In the genomic region with DNA sequence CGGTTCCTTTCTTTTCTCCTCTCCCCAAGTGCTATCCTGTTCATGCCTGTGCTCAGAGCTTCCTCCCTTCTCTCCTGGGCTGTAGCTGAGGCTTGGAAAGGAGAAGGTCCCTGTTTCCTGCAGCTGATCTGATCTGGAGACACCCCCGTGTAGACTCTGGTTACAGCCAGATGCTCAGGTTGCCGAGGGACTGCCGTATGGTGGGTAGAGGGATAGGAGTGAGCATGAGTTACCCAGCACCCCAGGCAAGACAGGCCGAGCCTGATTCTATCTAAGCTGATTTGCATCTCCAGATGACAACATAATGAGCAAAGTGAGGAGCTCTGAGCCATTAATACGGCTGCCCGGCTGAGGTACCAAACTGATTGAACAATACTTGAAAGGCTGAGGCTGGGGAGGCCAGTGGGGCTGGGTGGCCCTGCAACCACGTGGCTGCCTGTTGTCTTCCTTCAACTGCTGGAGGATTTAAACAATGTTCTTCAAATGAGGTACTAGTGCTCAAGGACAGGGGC, we compare ENCODE assay signal across 11 cellular contexts.
DNase-seq lines count a peak whose midpoint lies in the region; ATAC-seq and TF ChIP-seq lines count a peak whose summit lies in the region.
"Had no signal": no experiment of that assay in that cellular context is flagged by ENCODE, and none has a peak within 500 bp of the region (broad histone marks: within the 10 kb centered on the region; RNA-seq: fewer than 3 reads in every experiment).

No MANE protein-coding gene starts in this region.

- H3K36me3 ChIP-seq in spleen (peaks cover 0 to 100% (median 64%) of the 10 kb centered on the region in 6 donors), testis (ENCODE audit: low read depth, missing control alignments) (no peaks in the 10 kb centered on the region)

- H3K27ac ChIP-seq in foreskin keratinocyte (no peak overlapping the region), spleen (peak overlapping the region in 4 of 8 donors; percentile 38 to 53 (median 46)), testis (peak overlapping the region in 1 of 2 donors; percentile 8)

- ATAC-seq in SK-N-SH treated with all-trans-retinoic acid at 6 μM for 48 hours (peak; percentile 9; the same call in 2 of the 3 replicates), foreskin keratinocyte (peak; percentile 40)
- ATAC-seq: left colon had no signal

- TF ChIP-seq CTCF in foreskin keratinocyte (conservative IDR thresholded peaks at IDR 0.05) (no peak), spleen (IDR thresholded peaks at IDR 0.05 in 8 of 11, conservative IDR thresholded peaks at IDR 0.05 in 3 of 11) (no peak), testis (IDR thresholded peaks at IDR 0.05) (no peak)

- 32 to 58% (median 42%) methylated on average over 7 to 8 of the region's 8 CpGs for WGBS in spleen, 5 donors
- 48 to 60% methylated on average over 7 to 8 of the region's 8 CpGs for WGBS in testis, 2 donors

- H3K27me3 ChIP-seq in foreskin keratinocyte (peaks cover 10% of the 10 kb centered on the region), spleen (replicated peaks in 1 of 7) (no peaks in the 10 kb centered on the region), testis (no peaks in the 10 kb centered on the region)

- H3K4me1 ChIP-seq in foreskin keratinocyte (no peaks in the 10 kb centered on the region), spleen (peaks cover 22 to 78% (median 46%) of the 10 kb centered on the region in 6 donors), testis (peaks cover 11% of the 10 kb centered on the region)

- H3K4me1 Mint-ChIP-seq in activated CD4-positive, alpha-beta memory T cell treated with anti-CD3 and anti-CD28 coated beads for 36 hours (ENCODE audit: low read depth), result peaks cover 6% of the 10 kb centered on the region
- peaks cover 5% of the 10 kb centered on the region for H3K4me1 Mint-ChIP-seq in activated CD4-positive, alpha-beta memory T cell treated with anti-CD3 and anti-CD28 coated beads, Interleukin-2, amount 10 ng/mL, durations not matched to agents 7 days and 5 days

- peak overlapping the region; percentile 15 for H3K27ac Mint-ChIP-seq in activated CD4-positive, alpha-beta memory T cell treated with anti-CD3 and anti-CD28 coated beads for 36 hours
- no peak overlapping the region for H3K27ac Mint-ChIP-seq in activated CD4-positive, alpha-beta memory T cell treated with anti-CD3 and anti-CD28 coated beads, Interleukin-2, amount 10 ng/mL, durations not matched to agents 7 days and 5 days

- H3K27me3 Mint-ChIP-seq in activated CD4-positive, alpha-beta memory T cell treated with anti-CD3 and anti-CD28 coated beads for 36 hours, result no peaks in the 10 kb centered on the region
- no peaks in the 10 kb centered on the region for H3K27me3 Mint-ChIP-seq in activated CD4-positive, alpha-beta memory T cell treated with anti-CD3 and anti-CD28 coated beads, Interleukin-2, amount 10 ng/mL, durations not matched to agents 7 days and 5 days

- DNase-seq in activated CD4-positive, alpha-beta memory T cell treated with anti-CD3 and anti-CD28 coated beads for 36 hours, result no peak
- no peak for DNase-seq in activated CD4-positive, alpha-beta memory T cell treated with anti-CD3 and anti-CD28 coated beads, Interleukin-2, amount 10 ng/mL, durations not matched to agents 7 days and 5 days
- DNase-seq in foreskin keratinocyte, result no peak
- DNase-seq in spleen, result peak; percentile 67
- no peak for DNase-seq in Ammon's horn (ENCODE audit: low spot score)
- no peak for DNase-seq in testis
- no peak for DNase-seq in EL
- DNase-seq: amniotic stem cell, T1000 had no signal

- no peaks in the 10 kb centered on the region for H3K9me3 ChIP-seq in spleen
- H3K9me3 ChIP-seq in testis, result no peaks in the 10 kb centered on the region

- H3K36me3 Mint-ChIP-seq in activated CD4-positive, alpha-beta memory T cell treated with anti-CD3 and anti-CD28 coated beads for 36 hours, result peaks cover 5% of the 10 kb centered on the region
- H3K36me3 Mint-ChIP-seq in activated CD4-positive, alpha-beta memory T cell treated with anti-CD3 and anti-CD28 coated beads, Interleukin-2, amount 10 ng/mL, durations not matched to agents 7 days and 5 days (ENCODE audit: low read depth), result peaks cover 7% of the 10 kb centered on the region

- CTCF ChIA-PET in activated CD4-positive, alpha-beta memory T cell treated with anti-CD3 and anti-CD28 coated beads for 36 hours (lab: Charles Lee), result no interaction called here
- CTCF ChIA-PET in activated CD4-positive, alpha-beta memory T cell treated with anti-CD3 and anti-CD28 coated beads, Interleukin-2, amount 10 ng/mL, durations not matched to agents 7 days and 5 days (lab: Charles Lee), result no interaction called here

- POLR2A ChIA-PET in activated CD4-positive, alpha-beta memory T cell treated with anti-CD3 and anti-CD28 coated beads for 36 hours (lab: Charles Lee), result no interaction called here
- POLR2A ChIA-PET in activated CD4-positive, alpha-beta memory T cell treated with anti-CD3 and anti-CD28 coated beads, Interleukin-2, amount 10 ng/mL, durations not matched to agents 7 days and 5 days (lab: Charles Lee), result interaction anchor here (0.8 kb wide), 1 partner anchor 34 kb away, joined by 3 read pairs; no protein-coding TSS in a partner anchor

- TF ChIP-seq POLR2A in spleen (IDR thresholded peaks at IDR 0.05) (no peak), testis (IDR thresholded peaks at IDR 0.05) (no peak)

- no peak overlapping the region for H3K4me3 Mint-ChIP-seq in activated CD4-positive, alpha-beta memory T cell treated with anti-CD3 and anti-CD28 coated beads for 36 hours
- no peak overlapping the region for H3K4me3 Mint-ChIP-seq in activated CD4-positive, alpha-beta memory T cell treated with anti-CD3 and anti-CD28 coated beads, Interleukin-2, amount 10 ng/mL, durations not matched to agents 7 days and 5 days

- no peaks in the 10 kb centered on the region for H3K9me3 Mint-ChIP-seq in activated CD4-positive, alpha-beta memory T cell treated with anti-CD3 and anti-CD28 coated beads for 36 hours
- no peaks in the 10 kb centered on the region for H3K9me3 Mint-ChIP-seq in activated CD4-positive, alpha-beta memory T cell treated with anti-CD3 and anti-CD28 coated beads, Interleukin-2, amount 10 ng/mL, durations not matched to agents 7 days and 5 days

- no peak overlapping the region for H3K4me3 ChIP-seq in spleen
- no peak overlapping the region for H3K4me3 ChIP-seq in testis

- intact Hi-C loops in activated CD4-positive, alpha-beta memory T cell treated with anti-CD3 and anti-CD28 coated beads for 36 hours (cut with micrococcal nuclease), result no loop called here
- intact Hi-C loops in spleen (cut with DNase I; ENCODE audit: low total_unique reads), result no loop called here
- intact Hi-C loops in testis (cut with DNase I; ENCODE audit: low total_unique reads), result no loop called here

TF ChIP-seq in SK-N-SH treated with all-trans-retinoic acid at 6 μM for 48 hours, 23 proteins besides CTCF, POLR2A, EP300 and RAD21:
- TF ChIP-seq, protein P1, sequence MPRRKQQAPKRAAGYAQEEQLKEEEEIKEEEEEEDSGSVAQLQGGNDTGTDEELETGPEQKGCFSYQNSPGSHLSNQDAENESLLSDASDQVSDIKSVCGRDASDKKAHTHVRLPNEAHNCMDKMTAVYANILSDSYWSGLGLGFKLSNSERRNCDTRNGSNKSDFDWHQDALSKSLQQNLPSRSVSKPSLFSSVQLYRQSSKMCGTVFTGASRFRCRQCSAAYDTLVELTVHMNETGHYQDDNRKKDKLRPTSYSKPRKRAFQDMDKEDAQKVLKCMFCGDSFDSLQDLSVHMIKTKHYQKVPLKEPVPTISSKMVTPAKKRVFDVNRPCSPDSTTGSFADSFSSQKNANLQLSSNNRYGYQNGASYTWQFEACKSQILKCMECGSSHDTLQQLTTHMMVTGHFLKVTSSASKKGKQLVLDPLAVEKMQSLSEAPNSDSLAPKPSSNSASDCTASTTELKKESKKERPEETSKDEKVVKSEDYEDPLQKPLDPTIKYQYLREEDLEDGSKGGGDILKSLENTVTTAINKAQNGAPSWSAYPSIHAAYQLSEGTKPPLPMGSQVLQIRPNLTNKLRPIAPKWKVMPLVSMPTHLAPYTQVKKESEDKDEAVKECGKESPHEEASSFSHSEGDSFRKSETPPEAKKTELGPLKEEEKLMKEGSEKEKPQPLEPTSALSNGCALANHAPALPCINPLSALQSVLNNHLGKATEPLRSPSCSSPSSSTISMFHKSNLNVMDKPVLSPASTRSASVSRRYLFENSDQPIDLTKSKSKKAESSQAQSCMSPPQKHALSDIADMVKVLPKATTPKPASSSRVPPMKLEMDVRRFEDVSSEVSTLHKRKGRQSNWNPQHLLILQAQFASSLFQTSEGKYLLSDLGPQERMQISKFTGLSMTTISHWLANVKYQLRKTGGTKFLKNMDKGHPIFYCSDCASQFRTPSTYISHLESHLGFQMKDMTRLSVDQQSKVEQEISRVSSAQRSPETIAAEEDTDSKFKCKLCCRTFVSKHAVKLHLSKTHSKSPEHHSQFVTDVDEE (CRISPR knock-in tag; IDR thresholded peaks at IDR 0.05), result peak; percentile 85; the same call in 1 of the 2 replicates
- TF ChIP-seq ZC3H10 (CRISPR knock-in tag; IDR thresholded peaks at IDR 0.05) (no peak), ZNF70 (CRISPR knock-in tag; IDR thresholded peaks at IDR 0.05) (peak; percentile 13; the same call in 1 of the 2 replicates), ZNF8 (CRISPR knock-in tag; IDR thresholded peaks at IDR 0.05) (peak; percentile 34; the same call in 1 of the 2 replicates), RARB (CRISPR knock-in tag; IDR thresholded peaks at IDR 0.05) (no peak), ARNTL (CRISPR knock-in tag; IDR thresholded peaks at IDR 0.05; ENCODE audit: borderline replicate concordance, low read depth) (no peak), CSDC2 (CRISPR knock-in tag; IDR thresholded peaks at IDR 0.05) (no peak), TCF4 (CRISPR knock-in tag; IDR thresholded peaks at IDR 0.05; ENCODE audit: borderline replicate concordance) (peak; percentile 96), OSR1 (CRISPR knock-in tag; IDR thresholded peaks at IDR 0.05) (no peak), PPARA (CRISPR knock-in tag; IDR thresholded peaks at IDR 0.05; ENCODE audit: borderline replicate concordance) (peak; percentile 77; the same call in 1 of the 2 replicates)
- TF ChIP-seq, protein P2, sequence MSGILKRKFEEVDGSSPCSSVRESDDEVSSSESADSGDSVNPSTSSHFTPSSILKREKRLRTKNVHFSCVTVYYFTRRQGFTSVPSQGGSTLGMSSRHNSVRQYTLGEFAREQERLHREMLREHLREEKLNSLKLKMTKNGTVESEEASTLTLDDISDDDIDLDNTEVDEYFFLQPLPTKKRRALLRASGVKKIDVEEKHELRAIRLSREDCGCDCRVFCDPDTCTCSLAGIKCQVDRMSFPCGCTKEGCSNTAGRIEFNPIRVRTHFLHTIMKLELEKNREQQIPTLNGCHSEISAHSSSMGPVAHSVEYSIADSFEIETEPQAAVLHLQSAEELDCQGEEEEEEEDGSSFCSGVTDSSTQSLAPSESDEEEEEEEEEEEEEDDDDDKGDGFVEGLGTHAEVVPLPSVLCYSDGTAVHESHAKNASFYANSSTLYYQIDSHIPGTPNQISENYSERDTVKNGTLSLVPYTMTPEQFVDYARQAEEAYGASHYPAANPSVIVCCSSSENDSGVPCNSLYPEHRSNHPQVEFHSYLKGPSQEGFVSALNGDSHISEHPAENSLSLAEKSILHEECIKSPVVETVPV (CRISPR knock-in tag; IDR thresholded peaks at IDR 0.05), result no peak
